Comparison of ENCODE assay signal across 8 cellular contexts in the genomic region with DNA sequence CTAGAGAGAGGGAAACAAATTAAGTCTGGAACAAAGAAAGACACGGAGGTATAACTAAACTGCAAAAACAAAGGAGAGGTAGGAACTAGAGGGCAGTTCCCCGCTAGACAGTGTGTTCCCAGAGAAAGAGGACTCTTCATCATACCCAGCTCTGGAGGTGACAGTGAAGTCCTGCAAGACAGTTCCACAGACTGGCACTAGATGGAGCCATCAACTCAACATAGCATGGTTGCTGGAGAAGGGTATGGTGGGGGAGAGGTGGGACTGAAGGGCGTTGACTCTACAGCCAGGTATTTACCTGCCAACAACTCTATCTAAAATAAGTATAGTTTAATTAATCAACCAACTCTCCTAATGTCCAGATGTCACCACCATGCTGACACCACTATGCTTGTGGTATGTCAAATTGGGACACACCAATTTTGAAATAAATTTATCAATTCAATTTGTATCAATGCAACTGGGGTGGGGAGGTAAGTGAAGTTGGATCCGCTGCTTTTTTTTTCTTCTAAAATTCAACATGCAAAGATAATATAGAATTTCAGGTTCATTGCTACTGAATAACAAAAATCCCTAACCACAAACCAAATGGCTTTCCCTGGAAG. TPM values are rescaled to one million over a fixed set of nuclear protein-coding genes. Genes with fewer than 3 reads are reported as not detected.
DNase-seq lines count a peak whose midpoint lies in the region; ATAC-seq, FAIRE-seq and TF ChIP-seq lines count a peak whose summit lies in the region.

No MANE protein-coding gene starts in this region.

- POLR2A ChIA-PET in A549 (lab: Yijun Ruan, JAX) = no interaction called here

- H3K9me3 ChIP-seq in A549 (peaks cover 8% of the 10 kb centered on the region; the same call in 1 of the 3 replicates), OCI-LY3 (ENCODE audit: insufficient read depth, low read length) (no peaks in the 10 kb centered on the region)

- no peak overlapping the region for H3K4me3 ChIP-seq in A549
- H3K4me3 ChIP-seq in GM12864 (ENCODE audit: low read depth, low read length) = no peak overlapping the region
- no peak overlapping the region for H3K4me3 ChIP-seq in OCI-LY3 (ENCODE audit: low read length)

- peaks cover 4% of the 10 kb centered on the region; the same call in 1 of the 2 replicates for H4K20me1 ChIP-seq in OCI-LY3 (ENCODE audit: insufficient read depth, low read length)

- no peaks in the 10 kb centered on the region for H3K79me2 ChIP-seq in OCI-LY3 (ENCODE audit: low read length)

- H3K9ac ChIP-seq in OCI-LY3 (ENCODE audit: low read length) = no peak overlapping the region

- H3K36me3 ChIP-seq in OCI-LY3 (replicated peaks; ENCODE audit: low read depth, low read length) = no peaks in the 10 kb centered on the region

- H2AFZ ChIP-seq in OCI-LY3 (ENCODE audit: low read depth, low read length) = no peak overlapping the region

- H3K4me1 ChIP-seq in A549 (peaks cover 23% of the 10 kb centered on the region), OCI-LY3 (ENCODE audit: low read length) (peaks cover 37% of the 10 kb centered on the region)

- CTCF ChIA-PET in A549 (lab: Yijun Ruan, JAX) = interaction anchor here (0.6 to 3.9 kb wide), 5 partner anchors 9 to 192 kb away, joined by 3 to 12 read pairs (median 4); no protein-coding TSS in a partner anchor

- DNase-seq in A549 (ENCODE audit: low read depth in 1 of 2, low spot score in 1 of 2) (peak; percentile 25 to 65), GM12864 (ENCODE audit: low read depth) (peak; percentile 24), iPS-NIHi7 (ENCODE audit: extremely low spot score) (peak; percentile 76), NCI-H510A treated with DMSO at 0.1 percent for 48 hours (lab: John Stamatoyannopoulos, UW) (no peak)
- peak; percentile 65 for DNase-seq in activated naive CD4-positive, alpha-beta T cell treated with Interleukin-2 at 50 U/mL for 16 hours
- DNase-seq in stimulated activated CD8-positive, alpha-beta memory T cell treated with anti-CD3 and anti-CD28 coated beads, Interleukin-12 subunit alpha, Interleukin-12 subunit beta, amount 100 ng/mL, for 1 hour (ENCODE audit: low read depth) = peak; percentile 34

- no peak for TF ChIP-seq EP300 in A549 (IDR thresholded peaks at IDR 0.05)

- H3K4me2 ChIP-seq in A549 (no peak overlapping the region), OCI-LY3 (ENCODE audit: low read length) (peak overlapping the region; percentile 85; the same call in 1 of the 2 replicates)

- no peak for FAIRE-seq in A549 (lab: Jason Lieb, UNC)

- peak in 1 of 2 experiments; percentile 64; a peak in 3 of 6 replicates for ATAC-seq in A549
- no peak for ATAC-seq in HG02973 (IDR thresholded peaks at IDR 0.05; ENCODE audit: unreplicated experiment)

- no peak for TF ChIP-seq POLR2A in A549 (IDR thresholded peaks at IDR 0.05; ENCODE audit: low read length)

- peak; percentile 35; the same call in 2 of the 3 replicates for TF ChIP-seq CTCF in A549 (IDR thresholded peaks at IDR 0.05)
- TF ChIP-seq CTCF in GM12864 (IDR thresholded peaks at IDR 0.05; ENCODE audit: low read depth, low read length, missing control alignments) = peak; percentile 87
- TF ChIP-seq CTCF in OCI-LY3 (IDR thresholded peaks at IDR 0.05; ENCODE audit: low read depth, low read length) = peak; percentile 72

- 61% methylated on average over 4 of the region's 4 CpGs for WGBS in A549 (ENCODE audit: missing lambda C conversion rate)

- peak; percentile 48 to 73 for TF ChIP-seq RAD21 in A549 (conservative IDR thresholded peaks at IDR 0.05 in 1 of 2, IDR thresholded peaks at IDR 0.05 in 1 of 2)

- no peak overlapping the region for H3K27ac ChIP-seq in A549
- no peak overlapping the region for H3K27ac ChIP-seq in OCI-LY3 (ENCODE audit: low read length)

- peaks cover 60% of the 10 kb centered on the region for H3K27me3 ChIP-seq in OCI-LY3 (ENCODE audit: low read depth, low read length)

TF ChIP-seq in A549, 52 proteins besides CTCF, POLR2A, EP300 and RAD21:
- peak; percentile 32; the same call in 1 of the 3 replicates for TF ChIP-seq SMC3 (IDR thresholded peaks at IDR 0.05)
- no peak for TF ChIP-seq MAFK (IDR thresholded peaks at IDR 0.05; ENCODE audit: partially characterized antibody)
- no peak for TF ChIP-seq EHMT2 (IDR thresholded peaks at IDR 0.05; ENCODE audit: low read depth)
- no peak for TF ChIP-seq TFCP2L1 (CRISPR knock-in tag; IDR thresholded peaks at IDR 0.05)
TF ChIP-seq in A549: peak in this region for 1.

RNA-seq across cellular contexts. Expression of a gene that starts 9.7 kb away (rescaled TPM):
- polyA plus RNA-seq in A549 (2011; rRNA removed) (0.33 and 0.36 TPM in 2 replicates), A549 (2017; fragmentation: RNase III; extraction: RNeasy Plus Mini Kit Qiagen cat#74134 plus additional on column Dnase treatment) (0.01 to 0.13 TPM (median 0.10 TPM) in 3 replicates)
- polyA plus RNA-seq in A549 (2012; cell fraction: cytosol; rRNA removed) = 0.03 and 0.18 TPM in 2 replicates
- 0.10 and 0.11 TPM in 2 replicates for polyA plus RNA-seq in A549 (2012; cell fraction: nucleus; rRNA removed)
- polyA minus RNA-seq in A549 (2011; rRNA and poly(A)+ RNA removed) = 0.04 and 0.24 TPM in 2 replicates

Comparison
In these comparisons a context has a peak if more than half of its experiments do, and no peak if none do; other contexts are left out.
1. CTCF ChIP-seq: peak in every context shown above with its lines; median percentile 87 in GM12864; 72 in OCI-LY3; 35 in A549.